ENCODE assay signal across 1 cellular context in genomic region chr12:53625946-53626701, GRCh38.
TF ChIP-seq lines count a peak whose summit lies in the region.

Gene ATF7 (minus strand): TSS chr12:53626382. CDS start chr12:53601000, 25,382 bp downstream.

TF ChIP-seq in HepG2, 621 proteins besides CTCF, POLR2A, EP300 and RAD21 (continued from another document and continues in another):
- no peak for TF ChIP-seq PRMT3 (CRISPR knock-in tag; IDR thresholded peaks at IDR 0.05; ENCODE audit: borderline replicate concordance, low read depth)
- TF ChIP-seq ZBTB43 (CRISPR knock-in tag; conservative IDR thresholded peaks at IDR 0.05): peak; percentile 63; the same call in 1 of the 2 replicates
- TF ChIP-seq KLF6 (CRISPR knock-in tag; IDR thresholded peaks at IDR 0.05): 0 out of 2 replicates have a peak, but pooled peaks have one; percentile 60
- peak; percentile 84 for TF ChIP-seq GABPB1 (CRISPR knock-in tag; IDR thresholded peaks at IDR 0.05)
- no peak for TF ChIP-seq SMARCE1 (IDR thresholded peaks at IDR 0.05; ENCODE audit: borderline replicate concordance)
- TF ChIP-seq IRF2 (CRISPR knock-in tag; IDR thresholded peaks at IDR 0.05): 0 out of 2 replicates have a peak, but pooled peaks have one; percentile 33
- peak; percentile 73; the same call in 1 of the 2 replicates for TF ChIP-seq ZBTB26 (CRISPR knock-in tag; IDR thresholded peaks at IDR 0.05; ENCODE audit: borderline replicate concordance)
- no peak for TF ChIP-seq HMG20B (CRISPR knock-in tag; conservative IDR thresholded peaks at IDR 0.05)
- TF ChIP-seq RBAK (CRISPR knock-in tag; IDR thresholded peaks at IDR 0.05): no peak; the same call in 1 of the 2 replicates
- TF ChIP-seq ZNF160 (CRISPR knock-in tag; IDR thresholded peaks at IDR 0.05): no peak
- TF ChIP-seq SRF (IDR thresholded peaks at IDR 0.05; ENCODE audit: low read depth, low read length): peak; percentile 32; the same call in 1 of the 2 replicates
- no peak for TF ChIP-seq ZNF784 (CRISPR knock-in tag; IDR thresholded peaks at IDR 0.05; ENCODE audit: borderline replicate concordance)
- TF ChIP-seq ZNF496 (CRISPR knock-in tag; IDR thresholded peaks at IDR 0.05; ENCODE audit: insufficient replicate concordance): no peak
- no peak for TF ChIP-seq ZSCAN20 (CRISPR knock-in tag; IDR thresholded peaks at IDR 0.05; ENCODE audit: borderline replicate concordance)
- peak; percentile 44; the same call in 1 of the 2 replicates for TF ChIP-seq ZBTB38 (CRISPR knock-in tag; IDR thresholded peaks at IDR 0.05)
- TF ChIP-seq SIX4 (CRISPR knock-in tag; IDR thresholded peaks at IDR 0.05): no peak
- TF ChIP-seq ZNF644 (CRISPR knock-in tag; IDR thresholded peaks at IDR 0.05; ENCODE audit: low read depth): no peak
- TF ChIP-seq ZMAT5 (CRISPR knock-in tag; IDR thresholded peaks at IDR 0.05; ENCODE audit: borderline replicate concordance, low read depth): no peak
- peak; percentile 92 for TF ChIP-seq ASH2L (IDR thresholded peaks at IDR 0.05; ENCODE audit: insufficient read length, low read depth, low read length)
- TF ChIP-seq EZH2 (conservative IDR thresholded peaks at IDR 0.05; ENCODE audit: low read depth, low read length): no peak
- peak; percentile 60; the same call in 1 of the 2 replicates for TF ChIP-seq GFI1 (CRISPR knock-in tag; IDR thresholded peaks at IDR 0.05; ENCODE audit: borderline replicate concordance)
- peak; percentile 96; the same call in 2 of the 3 replicates for TF ChIP-seq MXI1 (IDR thresholded peaks at IDR 0.05; ENCODE audit: borderline replicate concordance, low read depth, low read length)
- TF ChIP-seq ZNF891 (CRISPR knock-in tag; IDR thresholded peaks at IDR 0.05): peak; percentile 74
- TF ChIP-seq ATF6 (CRISPR knock-in tag; conservative IDR thresholded peaks at IDR 0.05): no peak
- no peak for TF ChIP-seq ZNF512 (CRISPR knock-in tag; IDR thresholded peaks at IDR 0.05)
- no peak for TF ChIP-seq SOX6 (IDR thresholded peaks at IDR 0.05)
- peak; percentile 84 for TF ChIP-seq SOX6 (CRISPR knock-in tag; IDR thresholded peaks at IDR 0.05)
- no peak for TF ChIP-seq ZBTB42 (CRISPR knock-in tag; IDR thresholded peaks at IDR 0.05)
- TF ChIP-seq CBFB (CRISPR knock-in tag; IDR thresholded peaks at IDR 0.05): peak; percentile 61; the same call in 1 of the 2 replicates
- no peak; the same call in 1 of the 2 replicates for TF ChIP-seq TSC22D2 (CRISPR knock-in tag; IDR thresholded peaks at IDR 0.05; ENCODE audit: borderline replicate concordance)
- peak; percentile 46 for TF ChIP-seq SIN3B (IDR thresholded peaks at IDR 0.05; ENCODE audit: low read length)
- TF ChIP-seq ZNF274 (CRISPR knock-in tag; IDR thresholded peaks at IDR 0.05): peak; percentile 68; the same call in 1 of the 2 replicates
- no peak for TF ChIP-seq TRIM24 (CRISPR knock-in tag; IDR thresholded peaks at IDR 0.05)
- TF ChIP-seq NPAS2 (CRISPR knock-in tag; IDR thresholded peaks at IDR 0.05; ENCODE audit: borderline replicate concordance): no peak
- no peak; the same call in 1 of the 2 replicates for TF ChIP-seq ZSCAN5A (CRISPR knock-in tag; IDR thresholded peaks at IDR 0.05; ENCODE audit: borderline replicate concordance)
- no peak for TF ChIP-seq ZNF232 (CRISPR knock-in tag; IDR thresholded peaks at IDR 0.05; ENCODE audit: borderline replicate concordance)
- no peak for TF ChIP-seq JUND (CRISPR knock-in tag; IDR thresholded peaks at IDR 0.05)
- TF ChIP-seq ONECUT2 (CRISPR knock-in tag; IDR thresholded peaks at IDR 0.05): no peak
- TF ChIP-seq GPN1 (CRISPR knock-in tag; IDR thresholded peaks at IDR 0.05; ENCODE audit: borderline replicate concordance): no peak
- TF ChIP-seq GMEB2 (CRISPR knock-in tag; IDR thresholded peaks at IDR 0.05; ENCODE audit: low read depth): no peak
- TF ChIP-seq ZBTB7B (CRISPR knock-in tag; IDR thresholded peaks at IDR 0.05): peak; percentile 32; the same call in 1 of the 2 replicates
- no peak for TF ChIP-seq FOXO4 (CRISPR knock-in tag; conservative IDR thresholded peaks at IDR 0.05)
- peak; percentile 77 for TF ChIP-seq HIVEP1 (CRISPR knock-in tag; IDR thresholded peaks at IDR 0.05)
- TF ChIP-seq KLF9 (CRISPR knock-in tag; IDR thresholded peaks at IDR 0.05; ENCODE audit: low read depth): 0 out of 2 replicates have a peak, but pooled peaks have one; percentile 23
- no peak; the same call in 1 of the 2 replicates for TF ChIP-seq MTA1 (CRISPR knock-in tag; IDR thresholded peaks at IDR 0.05; ENCODE audit: borderline replicate concordance)
- peak; percentile 47; the same call in 1 of the 2 replicates for TF ChIP-seq REPIN1 (CRISPR knock-in tag; IDR thresholded peaks at IDR 0.05; ENCODE audit: borderline replicate concordance, low read depth)
- peak; percentile 44; the same call in 1 of the 2 replicates for TF ChIP-seq HCFC1 (IDR thresholded peaks at IDR 0.05; ENCODE audit: low read depth, low read length)
- TF ChIP-seq IKZF1 (IDR thresholded peaks at IDR 0.05): no peak
- peak; percentile 100 for TF ChIP-seq PRDM10 (CRISPR knock-in tag; IDR thresholded peaks at IDR 0.05; ENCODE audit: low read depth)
- TF ChIP-seq MAFF (IDR thresholded peaks at IDR 0.05; ENCODE audit: low read depth, low read length): no peak
